ENCODE assay signal across 12 cellular contexts in the genomic region with DNA sequence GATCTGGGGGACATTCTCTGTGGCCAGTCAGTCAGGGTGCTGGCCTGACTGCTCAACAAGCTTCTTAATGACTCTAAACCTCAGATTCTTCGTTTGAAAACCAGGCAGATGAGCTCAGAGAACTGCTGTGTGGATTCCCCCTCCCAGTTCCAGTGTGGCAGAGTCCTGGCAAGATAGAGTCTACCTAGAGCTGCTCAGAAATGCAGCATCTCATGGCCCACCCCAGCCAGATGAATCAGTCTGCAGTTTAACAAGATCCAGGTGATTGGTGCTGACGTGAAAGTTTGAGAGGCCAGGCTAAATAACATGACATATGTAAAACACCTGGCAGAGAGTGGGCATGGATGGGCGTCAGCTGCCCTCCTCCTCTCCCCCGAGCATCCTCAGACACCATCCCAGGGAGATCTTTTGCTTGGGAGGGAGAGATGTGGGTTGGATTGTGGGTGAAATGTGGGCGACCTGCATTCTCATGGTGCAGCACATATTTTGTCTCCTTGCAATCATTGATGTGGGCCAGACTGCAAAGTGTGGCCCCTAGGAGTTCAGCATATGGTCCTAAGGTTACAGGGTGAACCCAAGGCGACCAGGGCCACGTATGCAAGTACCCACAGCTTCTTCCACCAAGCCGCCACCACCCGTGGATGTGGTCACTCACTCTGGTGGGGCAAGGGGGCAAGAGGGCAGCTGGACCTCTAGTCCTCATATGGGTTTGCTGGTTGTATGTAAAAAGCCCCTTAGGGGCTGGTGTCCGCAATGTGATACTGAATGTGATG. TPM values are rescaled to one million over a fixed set of nuclear protein-coding genes. Genes with fewer than 3 reads are reported as not detected.
A peak's percentile ranks its signal among the peaks of the same experiment; 100 is the strongest.
DNase-seq lines count a peak whose midpoint lies in the region; ATAC-seq and TF ChIP-seq lines count a peak whose summit lies in the region.
"Had no signal": no experiment of that assay in that cellular context is flagged by ENCODE, and none has a peak within 500 bp of the region (broad histone marks: within the 10 kb centered on the region; RNA-seq: fewer than 3 reads in every experiment).

No MANE protein-coding gene starts in this region.

- peaks cover 0 to 49% (median 45%) of the 10 kb centered on the region in 11 experiments; a peak in 18 of 22 replicates for H3K27me3 ChIP-seq in BLaER1 treated with 17β-estradiol and CSF1 and Interleukin-3, amounts not matched to agents 10 nM and 100 nM
- H3K27me3 ChIP-seq in HCT116 (ENCODE audit: insufficient read depth, low read length) (no peaks in the 10 kb centered on the region), colonic mucosa (no peaks in the 10 kb centered on the region), neuronal stem cell (ENCODE audit: control insufficient read depth in 3 of 3, insufficient read depth in 3 of 3, low read depth in 1 of 3, low read length in 3 of 3) (peaks cover 0 to 18% (median 0%) of the 10 kb centered on the region in 3 experiments)
- H3K27me3 ChIP-seq: foreskin keratinocyte had no signal

- no TSS peak for BruUV-seq in HCT116 (replicated peaks; lab: Mats Ljungman, UMichigan)

- peak overlapping the region in 3 of 11 experiments; percentile 84 to 94 (median 92); a peak in 5 of 22 replicates for H3K27ac ChIP-seq in BLaER1 treated with 17β-estradiol and CSF1 and Interleukin-3, amounts not matched to agents 10 nM and 100 nM
- peak overlapping the region; percentile 98; the same call in 1 of the 2 replicates for H3K27ac ChIP-seq in HCT116 (ENCODE audit: low read depth, low read length)
- peak overlapping the region; percentile 5 for H3K27ac ChIP-seq in colonic mucosa
- H3K27ac ChIP-seq in neuronal stem cell (replicated peaks; ENCODE audit: low read length), result no peak overlapping the region

- no peak overlapping the region for H3K4me3 ChIP-seq in BLaER1 treated with 17β-estradiol and CSF1 and Interleukin-3, amounts not matched to agents 10 nM and 100 nM
- H3K4me3 ChIP-seq in HCT116 (replicated peaks in 1 of 2; ENCODE audit: low read depth in 1 of 2, low read length in 2 of 2) (no peak overlapping the region), colonic mucosa (no peak overlapping the region), neuronal stem cell (ENCODE audit: low read length in 2 of 2) (no peak overlapping the region)

- H3K4ac ChIP-seq in neuronal stem cell (ENCODE audit: low read length), result no peak overlapping the region

- H3K14ac ChIP-seq in neuronal stem cell (ENCODE audit: low read length), result peak overlapping the region; percentile 14

- RAD21 ChIA-PET in HCT116 (lab: Charles Lee; ENCODE audit: low non-redundant PET in 1 of 2, low total read pairs in 2 of 2, uncharacterized antibody in 2 of 2, unreplicated experiment in 2 of 2), result interaction anchor here in 1 of 2 experiments (0.6 to 1.1 kb wide), 2 partner anchors 11 to 255 kb away, joined by 3 to 4 read pairs; no protein-coding TSS in a partner anchor

- H4K91ac ChIP-seq in neuronal stem cell (ENCODE audit: low read depth, low read length, poor library complexity), result no peak overlapping the region

- peak overlapping the region; percentile 89 for H2BK12ac ChIP-seq in neuronal stem cell (ENCODE audit: low read length)

- H2BK120ac ChIP-seq in neuronal stem cell (ENCODE audit: low read depth, low read length), result peak overlapping the region; percentile 57

- no peaks in the 10 kb centered on the region for H3K9me3 ChIP-seq in BLaER1 treated with 17β-estradiol and CSF1 and Interleukin-3, amounts not matched to agents 10 nM and 100 nM (replicated peaks in 1 of 11)
- H3K9me3 ChIP-seq in HCT116 (ENCODE audit: control insufficient read depth in 1 of 2, insufficient read depth in 1 of 2, low read depth in 1 of 2, low read length in 2 of 2) (no peaks in the 10 kb centered on the region), colonic mucosa (no peaks in the 10 kb centered on the region), neuronal stem cell (replicated peaks in 1 of 2; ENCODE audit: control insufficient read depth in 2 of 2, insufficient read depth in 1 of 2, low read depth in 1 of 2, low read length in 2 of 2) (no peaks in the 10 kb centered on the region)

- peak overlapping the region; percentile 83 for H2BK15ac ChIP-seq in neuronal stem cell (ENCODE audit: low read length)

- TF ChIP-seq POLR2A in HCT116 (IDR thresholded peaks at IDR 0.05; ENCODE audit: borderline replicate concordance, extremely low read depth, insufficient read depth, insufficient read length), result no peak

- H2BK5ac ChIP-seq in neuronal stem cell (ENCODE audit: low read length), result no peak overlapping the region

- H3K4me1 ChIP-seq in BLaER1 treated with 17β-estradiol and CSF1 and Interleukin-3, amounts not matched to agents 10 nM and 100 nM, result peaks cover 48 to 98% (median 67%) of the 10 kb centered on the region in 10 experiments
- peaks cover 59 to 90% of the 10 kb centered on the region in 2 experiments for H3K4me1 ChIP-seq in HCT116 (ENCODE audit: control insufficient read depth in 1 of 2, insufficient read depth in 2 of 2, low read length in 2 of 2)
- no peaks in the 10 kb centered on the region for H3K4me1 ChIP-seq in colonic mucosa
- H3K4me1 ChIP-seq in neuronal stem cell (ENCODE audit: control insufficient read depth in 2 of 2, insufficient read depth in 1 of 2, low read depth in 1 of 2, low read length in 2 of 2), result peaks cover 7 to 22% of the 10 kb centered on the region in 2 donors

- intact Hi-C loops in HCT116 (cut with micrococcal nuclease), result no loop called here
- intact Hi-C loops in colonic mucosa (cut with DNase I), result no loop called here

- H3K79me1 ChIP-seq in neuronal stem cell (ENCODE audit: low read depth, low read length), result no peaks in the 10 kb centered on the region

- POLR2A ChIA-PET in HCT116 (lab: Charles Lee), result interaction anchor here (1.1 to 2.2 kb wide), 3 partner anchors 8 to 20 kb away, joined by 4 to 8 read pairs (median 6); partner anchors contain the start of gene SOCS3

- no peaks in the 10 kb centered on the region for H3K79me2 ChIP-seq in HCT116 (ENCODE audit: insufficient read depth, low read length)

- no peaks in the 10 kb centered on the region for H3K36me3 ChIP-seq in BLaER1 treated with 17β-estradiol and CSF1 and Interleukin-3, amounts not matched to agents 10 nM and 100 nM
- H3K36me3 ChIP-seq in HCT116 (ENCODE audit: control insufficient read depth in 1 of 2, insufficient read depth in 2 of 2, low read length in 2 of 2) (no peaks in the 10 kb centered on the region), colonic mucosa (no peaks in the 10 kb centered on the region), neuronal stem cell (replicated peaks in 1 of 2; ENCODE audit: control insufficient read depth in 2 of 2, insufficient read depth in 2 of 2, low read length in 2 of 2) (no peaks in the 10 kb centered on the region)

- no peak for ATAC-seq in HCT116
- no peak for ATAC-seq in GM21619 (IDR thresholded peaks at IDR 0.05; ENCODE audit: unreplicated experiment)
- ATAC-seq: foreskin keratinocyte had no signal

- TF ChIP-seq CTCF in HCT116 (IDR thresholded peaks at IDR 0.05 in 2 of 3, conservative IDR thresholded peaks at IDR 0.05 in 1 of 3; ENCODE audit: borderline replicate concordance in 1 of 3, insufficient read depth in 1 of 3, low read depth in 2 of 3, low read length in 2 of 3) (no peak), colonic mucosa (IDR thresholded peaks at IDR 0.05) (no peak)

- TF ChIP-seq RAD21 in HCT116 (IDR thresholded peaks at IDR 0.05; ENCODE audit: low read depth), result no peak

- CTCF ChIA-PET in HCT116 (lab: Charles Lee), result interaction anchor here (0.8 to 1.6 kb wide), 6 partner anchors 10 to 90 kb away, joined by 3 to 5 read pairs (median 4); no protein-coding TSS in a partner anchor

- no CpG with 5 or more reads among the region's 10 CpGs for WGBS in neuronal stem cell (ENCODE audit: extremely low coverage in 2 of 2, insufficient read length in 2 of 2, insufficient replicate concordance in 1 of 2), 2 donors

- H4K20me1 ChIP-seq in BLaER1 treated with 17β-estradiol and CSF1 and Interleukin-3, amounts not matched to agents 10 nM and 100 nM, result peaks cover 0 to 10% (median 0%) of the 10 kb centered on the region in 11 experiments; a peak in 2 of 22 replicates
- H4K20me1 ChIP-seq in HCT116 (ENCODE audit: insufficient read depth), result no peaks in the 10 kb centered on the region

- H2AK5ac ChIP-seq in neuronal stem cell (ENCODE audit: low read depth, low read length), result peak overlapping the region; percentile 97

- no peaks in the 10 kb centered on the region for H3K9me2 ChIP-seq in HCT116 (ENCODE audit: insufficient read depth)

- peak overlapping the region in 3 of 11 experiments; percentile 1 to 53 (median 30); a peak in 1 of 22 replicates for H3K9ac ChIP-seq in BLaER1 treated with 17β-estradiol and CSF1 and Interleukin-3, amounts not matched to agents 10 nM and 100 nM
- peak overlapping the region; percentile 3 for H3K9ac ChIP-seq in HCT116 (ENCODE audit: low read length)
- H3K9ac ChIP-seq in colonic mucosa (ENCODE audit: low read depth in 2 of 2, low read length in 2 of 2), result no peak overlapping the region
- peak overlapping the region; percentile 16 for H3K9ac ChIP-seq in neuronal stem cell (ENCODE audit: low read depth, low read length, poor library complexity)

- H3K18ac ChIP-seq in neuronal stem cell (ENCODE audit: low read length), result peak overlapping the region; percentile 42

- H3K4me2 ChIP-seq in BLaER1 treated with 17β-estradiol and CSF1 and Interleukin-3, amounts not matched to agents 10 nM and 100 nM, result peak overlapping the region in 6 of 11 experiments; percentile 6 to 99 (median 89); a peak in 10 of 22 replicates
- H3K4me2 ChIP-seq in HCT116 (ENCODE audit: low read length), result peak overlapping the region; percentile 59; the same call in 1 of the 2 replicates
- H3K4me2 ChIP-seq in neuronal stem cell (ENCODE audit: insufficient read depth, low read length, poor library complexity, severe bottlenecking), result no peak overlapping the region

- H2AFZ ChIP-seq in HCT116 (ENCODE audit: low read depth, low read length, poor library complexity, severe bottlenecking), result no peak overlapping the region
- no peak overlapping the region for H2AFZ ChIP-seq in neuronal stem cell (ENCODE audit: low read length)

- no peak for DNase-seq in HCT116 (ENCODE audit: low read depth, low spot score)
- DNase-seq in colonic mucosa, result peak; percentile 21
- DNase-seq in neuronal stem cell (ENCODE audit: low spot score), result no peak
- DNase-seq in NOMO-1 (lab: John Stamatoyannopoulos, UW; ENCODE audit: unreplicated experiment in 2 of 2), result no peak
- DNase-seq in dermis blood vessel endothelial cell, result no peak
- DNase-seq in activated CD8-positive, alpha-beta memory T cell treated with anti-CD3 and anti-CD28 coated beads, Interleukin-2, amount 50 U/mL, for 4 hours, result no peak
- DNase-seq: DMS153, NCI-H187, RPMI8226 had no signal

- no peak overlapping the region for H3K23ac ChIP-seq in neuronal stem cell (ENCODE audit: low read depth, low read length, poor library complexity)

- H4K8ac ChIP-seq in neuronal stem cell (ENCODE audit: low read depth, low read length), result no peak overlapping the region

RNA-seq across cellular contexts. Expression of gene SOCS3, which starts 19.5 kb away (rescaled TPM):
- total RNA-seq in HCT116 (2021; ENCODE audit: unreplicated experiment), result 26.7 TPM
- 23.7 and 28.3 TPM in 2 replicates for polyA plus RNA-seq in HCT116 (2012)
- total RNA-seq in colonic mucosa, result 10 to 100 TPM; 19.7 to 29.4 TPM
- polyA plus RNA-seq in neuronal stem cell (2013, experiment 1 of 2), result 17.8 TPM
- polyA plus RNA-seq in neuronal stem cell (2013, experiment 2 of 2), result 18.2 TPM
- total RNA-seq in dermis blood vessel endothelial cell, result 46.4 and 130 TPM in 2 replicates

RNA-seq across cellular contexts. Expression of gene PGS1, which starts 38.1 kb away (rescaled TPM):
- total RNA-seq in HCT116 (2021; ENCODE audit: unreplicated experiment), result 44.4 TPM
- 27.4 and 29.1 TPM in 2 replicates for polyA plus RNA-seq in HCT116 (2012)
- total RNA-seq in colonic mucosa, result 10 to 100 TPM; 33.3 to 40.2 TPM
- polyA plus RNA-seq in neuronal stem cell (2013, experiment 1 of 2), result 28.6 TPM
- polyA plus RNA-seq in neuronal stem cell (2013, experiment 2 of 2), result 27.5 TPM
- total RNA-seq in dermis blood vessel endothelial cell, result 38.1 and 66.9 TPM in 2 replicates

Comparison
In these comparisons a context has a peak if more than half of its experiments do, and no peak if none do; other contexts are left out.
1. H3K9ac ChIP-seq: peak in HCT116 (single experiment) and neuronal stem cell (single experiment); none in colonic mucosa (0 of 2).